Comparison of ENCODE assay signal across 15 cellular contexts in the genomic region with DNA sequence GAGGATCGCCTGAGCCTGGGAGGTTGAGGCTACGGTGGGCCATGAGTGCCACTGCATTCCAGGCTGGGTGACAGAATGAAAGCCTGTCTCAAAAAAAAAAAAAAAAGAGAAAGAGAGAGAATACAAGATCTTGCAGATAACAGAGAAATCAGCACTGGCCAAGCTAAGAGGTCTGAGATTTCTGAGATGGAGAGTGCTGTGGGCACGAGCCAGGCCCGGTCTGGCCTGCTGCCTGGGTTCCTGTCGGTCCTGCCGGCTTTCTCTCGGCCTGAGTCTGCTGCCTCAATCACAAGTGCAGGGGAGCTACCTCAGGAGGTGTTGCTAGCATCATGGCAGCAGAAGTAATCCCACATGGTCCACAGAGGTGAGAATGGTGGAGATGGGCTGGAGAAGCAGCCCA. TPM values are rescaled to one million over a fixed set of nuclear protein-coding genes. Genes with fewer than 3 reads are reported as not detected.
DNase-seq lines count a peak whose midpoint lies in the region; ATAC-seq and TF ChIP-seq lines count a peak whose summit lies in the region.
"Had no signal": no experiment of that assay in that cellular context is flagged by ENCODE, and none has a peak within 500 bp of the region (broad histone marks: within the 10 kb centered on the region; RNA-seq: fewer than 3 reads in every experiment).

No MANE protein-coding gene starts in this region.

- H3K36me3 ChIP-seq in body of pancreas (replicated peaks in 1 of 2; ENCODE audit: insufficient read depth in 1 of 2, low read depth in 2 of 2) (no peaks in the 10 kb centered on the region), mesenchymal stem cell (ENCODE audit: control insufficient read depth in 1 of 2, insufficient read depth in 2 of 2, low read depth in 1 of 2, low read length in 2 of 2) (peaks cover 16 to 33% of the 10 kb centered on the region in 2 experiments)

- no peak for TF ChIP-seq POLR2A in body of pancreas (IDR thresholded peaks at IDR 0.05)

- H4K91ac ChIP-seq in mesenchymal stem cell (ENCODE audit: low read length) = no peak overlapping the region

- intact Hi-C loops in body of pancreas (cut with DNase I) = no loop called here

- H2BK120ac ChIP-seq in mesenchymal stem cell (ENCODE audit: low read depth, low read length) = no peak overlapping the region

- H3K79me1 ChIP-seq in mesenchymal stem cell (replicated peaks; ENCODE audit: low read length, poor library complexity, severe bottlenecking) = peaks cover 30% of the 10 kb centered on the region

- H3K27ac ChIP-seq in body of pancreas (peak overlapping the region in 3 of 4 donors; percentile 64 to 81 (median 79)), mesenchymal stem cell (ENCODE audit: low read length, poor library complexity, severe bottlenecking) (no peak overlapping the region), substantia nigra (ENCODE audit: low read depth, low read length, poor library complexity, severe bottlenecking) (peak overlapping the region; percentile 78)
- H3K27ac ChIP-seq: A549 had no signal

- DNase-seq in G401 (ENCODE audit: low spot score) = peak; percentile 88
- no peak for DNase-seq in body of pancreas
- DNase-seq in mesenchymal stem cell = no peak
- DNase-seq in substantia nigra (lab: John Stamatoyannopoulos, UW) = peak in 11 of 49 donors; percentile 25 to 74 (median 42)
- no peak for DNase-seq in COR-L47 (lab: John Stamatoyannopoulos, UW)
- DNase-seq: HCEC 1CT, NCI-H1436, NCI-H2081, NCI-H510A, NCI-H82 had no signal

- H2BK15ac ChIP-seq in mesenchymal stem cell (ENCODE audit: low read depth, poor library complexity, severe bottlenecking) = no peak overlapping the region

- H3K23ac ChIP-seq in mesenchymal stem cell (ENCODE audit: low read length in 2 of 2) = no peak overlapping the region

- no peak overlapping the region for H3K4me2 ChIP-seq in mesenchymal stem cell (ENCODE audit: low read length, poor library complexity, severe bottlenecking)
- H3K4me2 ChIP-seq: A549 had no signal

- peak overlapping the region; percentile 47 for H2AK5ac ChIP-seq in mesenchymal stem cell (ENCODE audit: low read length, severe bottlenecking)

- no peaks in the 10 kb centered on the region for H3K9me3 ChIP-seq in body of pancreas
- H3K9me3 ChIP-seq in mesenchymal stem cell (ENCODE audit: control insufficient read depth, low read length) = no peaks in the 10 kb centered on the region
- H3K9me3 ChIP-seq: A549 had no signal

- no peak overlapping the region for H3K18ac ChIP-seq in mesenchymal stem cell (ENCODE audit: low read depth in 1 of 2, low read length in 2 of 2)

- no peak overlapping the region for H4K8ac ChIP-seq in mesenchymal stem cell (ENCODE audit: low read length)

- WGBS in body of pancreas, 2 donors = 57 to 75% methylated on average over 7 of the region's 7 CpGs
- WGBS in mesenchymal stem cell = 93% methylated on average over 7 of the region's 7 CpGs

- no peak overlapping the region for H2AFZ ChIP-seq in mesenchymal stem cell (ENCODE audit: low read depth, low read length)

- H3K4me3 ChIP-seq in body of pancreas (no peak overlapping the region), mesenchymal stem cell (ENCODE audit: insufficient read depth in 1 of 2, low read depth in 1 of 2, low read length in 2 of 2) (no peak overlapping the region)
- H3K4me3 ChIP-seq: A549, K562 had no signal

- H2BK12ac ChIP-seq in mesenchymal stem cell (ENCODE audit: low read length in 2 of 2) = peak overlapping the region in 1 of 2 experiments; percentile 29

- no peak overlapping the region for H3K4ac ChIP-seq in mesenchymal stem cell (ENCODE audit: low read depth in 1 of 2, low read length in 2 of 2)

- peak overlapping the region in 1 of 2 experiments; percentile 1 for H3K14ac ChIP-seq in mesenchymal stem cell (ENCODE audit: low read length in 2 of 2)

- H3K27me3 ChIP-seq in body of pancreas (no peaks in the 10 kb centered on the region), mesenchymal stem cell (ENCODE audit: control insufficient read depth in 1 of 2, insufficient read depth in 1 of 2, low read length in 2 of 2) (no peaks in the 10 kb centered on the region)

- no peak overlapping the region for H3K9ac ChIP-seq in mesenchymal stem cell (ENCODE audit: low read length)

- in situ Hi-C loops in G401 (cut with HindIII; ENCODE audit: low sequenced_read_pairs) = no loop called here

- no peak for TF ChIP-seq CTCF in body of pancreas (IDR thresholded peaks at IDR 0.05)

- ATAC-seq in body of pancreas = no peak
- no peak for ATAC-seq in HG03469 (IDR thresholded peaks at IDR 0.05; ENCODE audit: unreplicated experiment)
- no peak for ATAC-seq in HG03045 (IDR thresholded peaks at IDR 0.05; ENCODE audit: unreplicated experiment)
- ATAC-seq: A549, K562 had no signal

- H2BK5ac ChIP-seq in mesenchymal stem cell (ENCODE audit: low read depth, low read length, poor library complexity, severe bottlenecking) = no peak overlapping the region

- peaks cover 76% of the 10 kb centered on the region for H3K4me1 ChIP-seq in body of pancreas
- H3K4me1 ChIP-seq in mesenchymal stem cell (ENCODE audit: control insufficient read depth, insufficient read depth, low read depth, low read length) = peaks cover 54% of the 10 kb centered on the region
- H3K4me1 ChIP-seq: A549 had no signal

RNA-seq across cellular contexts. Expression of a gene that starts 19.0 kb away (rescaled TPM):
- total RNA-seq in G401 (2014; rRNA removed; shearing (Covaris generic)) = 8.4 and 13.2 TPM in 2 replicates
- 10 to 100 TPM; 16.1 to 21.1 TPM for total RNA-seq in body of pancreas
- 8.4 TPM for polyA plus RNA-seq in mesenchymal stem cell (2013, experiment 1 of 2)
- 9.3 TPM for polyA plus RNA-seq in mesenchymal stem cell (2013, experiment 2 of 2)
- total RNA-seq: K562 had no signal
- polyA plus RNA-seq: K562 had no signal

RNA-seq across cellular contexts. Expression of a gene that starts 29.1 kb away (rescaled TPM):
- total RNA-seq in G401 (2014; rRNA removed; shearing (Covaris generic)) = 0.47 TPM in 1 of 2 replicates, not detected in the other
- not detected for total RNA-seq in body of pancreas
- 0.58 TPM for polyA plus RNA-seq in mesenchymal stem cell (2013, experiment 1 of 2)
- 0.75 TPM for polyA plus RNA-seq in mesenchymal stem cell (2013, experiment 2 of 2)
- total RNA-seq: K562, SK-MEL-5 had no signal
- polyA plus RNA-seq: A549 had no signal

RNA-seq across cellular contexts. Expression of a gene that starts 40.0 kb away (rescaled TPM):
- total RNA-seq in G401 (2014; rRNA removed; shearing (Covaris generic)) = 1.3 TPM in 1 of 2 replicates, not detected in the other
- total RNA-seq in body of pancreas = 1 to 10 TPM; 5.4 to 8.2 TPM
- polyA plus RNA-seq in mesenchymal stem cell (2013, experiment 1 of 2) = 2.1 TPM
- 2.4 TPM for polyA plus RNA-seq in mesenchymal stem cell (2013, experiment 2 of 2)
- total RNA-seq: K562 had no signal
- polyA plus RNA-seq: K562 had no signal
